ENCODE assay signal across 28 cellular contexts in genomic region chr18:72058851-72059250, GRCh38.
DNase-seq lines count a peak whose midpoint lies in the region; ATAC-seq, FAIRE-seq and TF ChIP-seq lines count a peak whose summit lies in the region.
"Had no signal": no experiment of that assay in that cellular context is flagged by ENCODE, and none has a peak within 500 bp of the region (broad histone marks: within the 10 kb centered on the region; RNA-seq: fewer than 3 reads in every experiment).

No MANE protein-coding gene starts in this region.

- CTCF ChIA-PET in HepG2 (lab: Yijun Ruan, JAX; ENCODE audit: low intra/inter-chr PET ratio, low total read pairs) = no interaction called here

- DNase-seq in HepG2 (ENCODE audit: low spot score) = no peak
- DNase-seq in right lobe of liver = no peak
- DNase-seq: 8988T; ACHN; AML-193; BE2C; C1 segment of cervical spinal cord; Caco-2; Calu3; CD4-positive, alpha-beta memory T cell; CD4-positive, alpha-beta T cell; CD4-positive, CD25-positive, alpha-beta regulatory T cell; CD8-positive, alpha-beta memory T cell; CD8-positive, alpha-beta T cell; COR-L47; DMS 273 treated with DMSO at 0.1 percent for 48 hours; DMS153; DMS53; DMS79; DMS79 treated with DMSO at 0.1 percent for 48 hours; DND-41; EL had no signal

- H3K36me3 ChIP-seq in HepG2 (replicated peaks in 1 of 2; ENCODE audit: control insufficient read depth in 1 of 2, insufficient read depth in 2 of 2, low read length in 2 of 2) (no peaks in the 10 kb centered on the region), right lobe of liver (no peaks in the 10 kb centered on the region)
- H3K36me3 ChIP-seq: BE2C; BLaER1; BLaER1 treated with 17β-estradiol and CSF1 and Interleukin-3, amounts not matched to agents 10 nM and 100 nM had no signal

- H3K27me3 ChIP-seq in HepG2 (ENCODE audit: control insufficient read depth in 1 of 2, insufficient read depth in 2 of 2, low read length in 2 of 2) (no peaks in the 10 kb centered on the region), right lobe of liver (no peaks in the 10 kb centered on the region)
- H3K27me3 ChIP-seq: BE2C; BLaER1; BLaER1 treated with 17β-estradiol and CSF1 and Interleukin-3, amounts not matched to agents 10 nM and 100 nM had no signal

- TF ChIP-seq POLR2A in HepG2 (IDR thresholded peaks at IDR 0.05; ENCODE audit: insufficient read depth in 1 of 2, low read depth in 2 of 2, low read length in 2 of 2) (no peak), right lobe of liver (IDR thresholded peaks at IDR 0.05) (no peak)

- H3K4me3 ChIP-seq in HepG2 (replicated peaks in 1 of 3; ENCODE audit: insufficient read depth in 1 of 3, low read depth in 2 of 3, low read length in 3 of 3) (no peak overlapping the region), right lobe of liver (no peak overlapping the region)
- H3K4me3 ChIP-seq: A549; BLaER1; BLaER1 treated with 17β-estradiol and CSF1 and Interleukin-3, amounts not matched to agents 10 nM and 100 nM had no signal

- H2AFZ ChIP-seq in HepG2 (ENCODE audit: low read length) = no peak overlapping the region

- no peaks in the 10 kb centered on the region for H3K4me1 ChIP-seq in HepG2 (ENCODE audit: insufficient read depth, low read length)
- no peaks in the 10 kb centered on the region for H3K4me1 ChIP-seq in right lobe of liver
- H3K4me1 ChIP-seq: A549; BE2C; BLaER1; BLaER1 treated with 17β-estradiol and CSF1 and Interleukin-3, amounts not matched to agents 10 nM and 100 nM; Caco-2 had no signal

- no peak for ATAC-seq in HepG2
- no peak for ATAC-seq in right lobe of liver
- ATAC-seq: A549; CD8-positive, alpha-beta T cell had no signal

- BruUV-seq in HepG2 (replicated peaks; lab: Mats Ljungman, UMichigan) = no TSS peak

- H3K4me2 ChIP-seq in HepG2 (ENCODE audit: low read depth, low read length) = no peak overlapping the region
- H3K4me2 ChIP-seq: A549; BLaER1; BLaER1 treated with 17β-estradiol and CSF1 and Interleukin-3, amounts not matched to agents 10 nM and 100 nM had no signal

- 13% methylated on average over 7 of the region's 7 CpGs for WGBS in HepG2 (ENCODE audit: low lambda C conversion rate)
- WGBS in right lobe of liver (ENCODE audit: insufficient coverage, low coverage, low lambda C conversion rate, missing lambda C conversion rate) = 71% methylated on average over 7 of the region's 7 CpGs

- no peaks in the 10 kb centered on the region for H4K20me1 ChIP-seq in HepG2 (ENCODE audit: insufficient read depth, low read length)
- H4K20me1 ChIP-seq: BLaER1; BLaER1 treated with 17β-estradiol and CSF1 and Interleukin-3, amounts not matched to agents 10 nM and 100 nM had no signal

- intact Hi-C loops in HepG2 (cut with micrococcal nuclease; ENCODE audit: unreplicated experiment) = no loop called here
- intact Hi-C loops in right lobe of liver (cut with DNase I) = no loop called here

- H3K27ac ChIP-seq in HepG2 (ENCODE audit: extremely low read length, insufficient read depth, low read length) = no peak overlapping the region
- no peak overlapping the region for H3K27ac ChIP-seq in right lobe of liver
- H3K27ac ChIP-seq: 22Rv1; A549; BLaER1; BLaER1 treated with 17β-estradiol and CSF1 and Interleukin-3, amounts not matched to agents 10 nM and 100 nM; C4-2B had no signal

- POLR2A ChIA-PET in HepG2 (lab: Yijun Ruan, JAX) = no interaction called here

- TF ChIP-seq EP300 in HepG2 (IDR thresholded peaks at IDR 0.05; ENCODE audit: low read depth in 2 of 2, low read length in 2 of 2) (no peak), HepG2 (CRISPR knock-in tag; IDR thresholded peaks at IDR 0.05; ENCODE audit: borderline replicate concordance) (no peak)

- H3K9me3 ChIP-seq in HepG2 (ENCODE audit: low read length) = no peaks in the 10 kb centered on the region
- H3K9me3 ChIP-seq in right lobe of liver = no peaks in the 10 kb centered on the region
- H3K9me3 ChIP-seq: A549; BE2C; BLaER1; BLaER1 treated with 17β-estradiol and CSF1 and Interleukin-3, amounts not matched to agents 10 nM and 100 nM; Caco-2 had no signal

- H3K79me2 ChIP-seq in HepG2 (ENCODE audit: insufficient read depth, low read length) = no peaks in the 10 kb centered on the region

- in situ Hi-C loops in HepG2 (cut with HindIII; ENCODE audit: extremely low pct_ligation_motif_present, low pct_unique_long_range_greater_than_20kb) = no loop called here

- FAIRE-seq in HepG2 (lab: Jason Lieb, UNC) = no peak
- FAIRE-seq: A204.1, A549 had no signal

- no peak for TF ChIP-seq RAD21 in HepG2 (CRISPR knock-in tag; IDR thresholded peaks at IDR 0.05)

- no peak overlapping the region for H3K9ac ChIP-seq in HepG2 (ENCODE audit: insufficient read depth, low read depth, low read length)
- H3K9ac ChIP-seq: BLaER1; BLaER1 treated with 17β-estradiol and CSF1 and Interleukin-3, amounts not matched to agents 10 nM and 100 nM had no signal

- TF ChIP-seq CTCF in HepG2 (CRISPR knock-in tag; IDR thresholded peaks at IDR 0.05) (no peak), right lobe of liver (IDR thresholded peaks at IDR 0.05) (no peak)

TF ChIP-seq in HepG2, 621 proteins besides CTCF, POLR2A, EP300 and RAD21 (continues in another document):
- TF ChIP-seq RERE (CRISPR knock-in tag; IDR thresholded peaks at IDR 0.05; ENCODE audit: low read depth) = no peak
- TF ChIP-seq CREB1 (IDR thresholded peaks at IDR 0.05) = peak; percentile 81
- TF ChIP-seq CREB1 (CRISPR knock-in tag; IDR thresholded peaks at IDR 0.05) = no peak
- TF ChIP-seq SMARCE1 (IDR thresholded peaks at IDR 0.05; ENCODE audit: borderline replicate concordance) = no peak
- no peak for TF ChIP-seq ZFP37 (CRISPR knock-in tag; IDR thresholded peaks at IDR 0.05; ENCODE audit: borderline replicate concordance)
- TF ChIP-seq ZBTB7A (CRISPR knock-in tag; IDR thresholded peaks at IDR 0.05) = no peak
- TF ChIP-seq HES4 (CRISPR knock-in tag; IDR thresholded peaks at IDR 0.05; ENCODE audit: borderline replicate concordance) = no peak
- TF ChIP-seq ATF7 (IDR thresholded peaks at IDR 0.05) = peak; percentile 81
- no peak for TF ChIP-seq ATF7 (CRISPR knock-in tag; IDR thresholded peaks at IDR 0.05)
- TF ChIP-seq ZUFSP (CRISPR knock-in tag; IDR thresholded peaks at IDR 0.05; ENCODE audit: borderline replicate concordance) = no peak
